Comparison of ENCODE assay signal across 1 cellular context in the genomic region with DNA sequence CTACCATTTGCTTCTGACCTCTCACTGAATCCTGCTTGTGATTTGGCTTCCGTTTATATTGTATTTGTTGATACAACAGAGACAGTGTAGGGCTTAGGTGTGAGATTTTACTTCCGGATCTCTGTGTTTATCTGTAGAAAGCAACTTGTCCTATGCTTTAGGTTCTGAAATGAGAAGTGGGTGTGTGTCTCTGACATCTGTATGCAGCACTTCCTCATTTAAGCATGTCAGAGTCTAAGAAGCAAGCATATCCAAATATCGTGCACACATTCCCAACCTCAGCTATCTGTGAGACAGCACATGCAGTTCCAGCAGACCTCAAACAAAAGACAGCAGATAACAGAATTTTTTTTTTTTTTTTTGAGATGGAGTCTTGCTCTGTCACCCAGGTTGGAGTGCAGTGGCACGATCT.
TF ChIP-seq lines count a peak whose summit lies in the region.

No MANE protein-coding gene starts in this region.

TF ChIP-seq in SK-N-SH, 30 proteins besides CTCF, POLR2A, EP300 and RAD21:
- TF ChIP-seq IRF3 (IDR thresholded peaks at IDR 0.05; ENCODE audit: low read depth, low read length) = no peak
- TF ChIP-seq, protein P1, sequence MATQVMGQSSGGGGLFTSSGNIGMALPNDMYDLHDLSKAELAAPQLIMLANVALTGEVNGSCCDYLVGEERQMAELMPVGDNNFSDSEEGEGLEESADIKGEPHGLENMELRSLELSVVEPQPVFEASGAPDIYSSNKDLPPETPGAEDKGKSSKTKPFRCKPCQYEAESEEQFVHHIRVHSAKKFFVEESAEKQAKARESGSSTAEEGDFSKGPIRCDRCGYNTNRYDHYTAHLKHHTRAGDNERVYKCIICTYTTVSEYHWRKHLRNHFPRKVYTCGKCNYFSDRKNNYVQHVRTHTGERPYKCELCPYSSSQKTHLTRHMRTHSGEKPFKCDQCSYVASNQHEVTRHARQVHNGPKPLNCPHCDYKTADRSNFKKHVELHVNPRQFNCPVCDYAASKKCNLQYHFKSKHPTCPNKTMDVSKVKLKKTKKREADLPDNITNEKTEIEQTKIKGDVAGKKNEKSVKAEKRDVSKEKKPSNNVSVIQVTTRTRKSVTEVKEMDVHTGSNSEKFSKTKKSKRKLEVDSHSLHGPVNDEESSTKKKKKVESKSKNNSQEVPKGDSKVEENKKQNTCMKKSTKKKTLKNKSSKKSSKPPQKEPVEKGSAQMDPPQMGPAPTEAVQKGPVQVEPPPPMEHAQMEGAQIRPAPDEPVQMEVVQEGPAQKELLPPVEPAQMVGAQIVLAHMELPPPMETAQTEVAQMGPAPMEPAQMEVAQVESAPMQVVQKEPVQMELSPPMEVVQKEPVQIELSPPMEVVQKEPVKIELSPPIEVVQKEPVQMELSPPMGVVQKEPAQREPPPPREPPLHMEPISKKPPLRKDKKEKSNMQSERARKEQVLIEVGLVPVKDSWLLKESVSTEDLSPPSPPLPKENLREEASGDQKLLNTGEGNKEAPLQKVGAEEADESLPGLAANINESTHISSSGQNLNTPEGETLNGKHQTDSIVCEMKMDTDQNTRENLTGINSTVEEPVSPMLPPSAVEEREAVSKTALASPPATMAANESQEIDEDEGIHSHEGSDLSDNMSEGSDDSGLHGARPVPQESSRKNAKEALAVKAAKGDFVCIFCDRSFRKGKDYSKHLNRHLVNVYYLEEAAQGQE (IDR thresholded peaks at IDR 0.05; ENCODE audit: low read depth, low read length) = no peak
- no peak for TF ChIP-seq GABPA (IDR thresholded peaks at IDR 0.05; ENCODE audit: low read depth)
- no peak for TF ChIP-seq YY1 (IDR thresholded peaks at IDR 0.05; ENCODE audit: low read depth)
- no peak for TF ChIP-seq TEAD4 (IDR thresholded peaks at IDR 0.05; ENCODE audit: borderline replicate concordance, insufficient read depth)
